Comparison of ENCODE assay signal across 33 cellular contexts in genomic region chr15:54159044-54159443, GRCh38.
"Had no signal": no experiment of that assay in that cellular context is flagged by ENCODE, and none has a peak within 500 bp of the region (broad histone marks: within the 10 kb centered on the region; RNA-seq: fewer than 3 reads in every experiment).

No MANE protein-coding gene starts in this region.

- ATAC-seq: activated naive CD4-positive, alpha-beta T cell treated with anti-CD3 and anti-CD28 coated beads, Interleukin-2, amount 50 U/mL, for 72 hours; activated naive CD8-positive, alpha-beta T cell treated with anti-CD3 and anti-CD28 coated beads, Interleukin-2, amount 50 U/mL, for 24 hours; activated T-cell treated with anti-CD3 and anti-CD28 coated beads, Interleukin-2, amount 50 U/mL, for 4 hours had no signal

- H3K9me3 ChIP-seq: SJCRH30, SK-N-SH had no signal

- H3K9me3 Mint-ChIP-seq: activated CD4-positive, alpha-beta T cell treated with anti-CD3 and anti-CD28 coated beads, Interleukin-2, amount 10 ng/mL, durations not matched to agents 24 days and 14 days; activated naive CD4-positive, alpha-beta T cell treated with anti-CD3 and anti-CD28 coated beads for 36 hours; activated naive CD8-positive, alpha-beta T cell treated with anti-CD3 and anti-CD28 coated beads, Interleukin-2, amount 50 U/mL, for 24 hours; activated T-cell treated with anti-CD3 and anti-CD28 coated beads, Interleukin-2, amount 50 U/mL, for 4 hours; activated T-helper 1 cell treated with anti-CD3 and anti-CD28 coated beads, Interleukin-12 subunit alpha, Interleukin-12 subunit beta, Interleukin-2, Interleukin-4 antibody, amounts not matched to agents 30 ng/mL and 10 ng/mL and 1 ng/mL, durations not matched to agents 14 hours and 24 hours and 36 hours; T-helper 1 cell treated with Interleukin-12 subunit alpha and Interleukin-12 subunit beta and Interleukin-4 antibody, amounts not matched to agents 30 μg/mL and 1 μg/mL, for 36 hours had no signal

- H3K36me3 ChIP-seq: brain microvascular endothelial cell, SJCRH30 had no signal

- H3K4me1 Mint-ChIP-seq: activated CD4-positive, alpha-beta T cell treated with anti-CD3 and anti-CD28 coated beads, Interleukin-2, amount 10 ng/mL, durations not matched to agents 24 days and 14 days; activated naive CD8-positive, alpha-beta T cell treated with anti-CD3 and anti-CD28 coated beads, Interleukin-2, amount 50 U/mL, for 24 hours; IgD-negative memory B cell had no signal

- DNase-seq: activated CD4-positive, alpha-beta T cell treated with anti-CD3 and anti-CD28 coated beads, Interleukin-2, amount 10 ng/mL, durations not matched to agents 24 days and 14 days; activated CD4-positive, alpha-beta T cell treated with anti-CD3 and anti-CD28 coated beads, Interleukin-2, amount 50 U/mL, for 48 hours; activated CD8-positive, alpha-beta memory T cell treated with anti-CD3 and anti-CD28 coated beads, Interleukin-2, amount 50 U/mL, for 4 hours; activated gamma-delta T cell treated with Interleukin-2 at 50 U/mL for 16 hours; activated naive CD4-positive, alpha-beta T cell treated with anti-CD3 and anti-CD28 coated beads for 36 hours; activated naive CD8-positive, alpha-beta T cell treated with anti-CD3 and anti-CD28 coated beads, Interleukin-2, amount 50 U/mL, for 24 hours; activated T-cell treated with anti-CD3 and anti-CD28 coated beads for 4 hours; activated T-cell treated with anti-CD3 and anti-CD28 coated beads, Interleukin-2, amount 50 U/mL, for 4 hours; anterior cingulate cortex; brain microvascular endothelial cell; central memory CD4-positive, alpha-beta T cell; Kasumi-1; KBM-7; MM.1S; MV-4-11; NCI-H1092; NCI-H1436 treated with DMSO at 0.1 percent for 48 hours; NCI-H1694 treated with DMSO at 0.1 percent for 48 hours; NCI-H2029; NCI-H2107; NCI-H2171; NCI-H510A; NCI-H526; NCI-H748 treated with DMSO at 0.1 percent for 48 hours; PC-9; SHP77; SJCRH30; SK-N-SH; T-helper 9 cell had no signal

- H2AFZ ChIP-seq: PC-9 had no signal

- H3K27ac Mint-ChIP-seq: activated CD4-positive, alpha-beta T cell treated with anti-CD3 and anti-CD28 coated beads, Interleukin-2, amount 10 ng/mL, durations not matched to agents 24 days and 14 days; activated naive CD4-positive, alpha-beta T cell treated with anti-CD3 and anti-CD28 coated beads for 36 hours; activated naive CD4-positive, alpha-beta T cell treated with anti-CD3 and anti-CD28 coated beads, Interleukin-2, amount 50 U/mL, for 72 hours; activated naive CD8-positive, alpha-beta T cell treated with anti-CD3 and anti-CD28 coated beads, Interleukin-2, amount 50 U/mL, for 24 hours; activated T-helper 1 cell treated with anti-CD3 and anti-CD28 coated beads, Interleukin-12 subunit alpha, Interleukin-12 subunit beta, Interleukin-2, Interleukin-4 antibody, amounts not matched to agents 30 ng/mL and 10 ng/mL and 1 ng/mL, durations not matched to agents 14 hours and 24 hours and 36 hours; IgD-negative memory B cell; T-helper 1 cell treated with Interleukin-12 subunit alpha and Interleukin-12 subunit beta and Interleukin-4 antibody, amounts not matched to agents 30 μg/mL and 1 μg/mL, for 36 hours had no signal

- H3K27me3 ChIP-seq: brain microvascular endothelial cell, SJCRH30 had no signal

- H3K9ac ChIP-seq: SK-N-SH had no signal

- H3K4me3 ChIP-seq: PC-9, SJCRH30 had no signal

- H3K4me1 ChIP-seq: SJCRH30 had no signal

- H3K27ac ChIP-seq: brain microvascular endothelial cell, PC-9, SJCRH30 had no signal

- H3K4me2 ChIP-seq: PC-9, SK-N-SH had no signal

- H3K4me3 Mint-ChIP-seq: activated CD4-positive, alpha-beta T cell treated with anti-CD3 and anti-CD28 coated beads, Interleukin-2, amount 10 ng/mL, durations not matched to agents 24 days and 14 days; activated naive CD4-positive, alpha-beta T cell treated with anti-CD3 and anti-CD28 coated beads for 36 hours; activated naive CD8-positive, alpha-beta T cell treated with anti-CD3 and anti-CD28 coated beads, Interleukin-2, amount 50 U/mL, for 24 hours; activated T-cell treated with anti-CD3 and anti-CD28 coated beads, Interleukin-2, amount 50 U/mL, for 4 hours; activated T-helper 1 cell treated with anti-CD3 and anti-CD28 coated beads, Interleukin-12 subunit alpha, Interleukin-12 subunit beta, Interleukin-2, Interleukin-4 antibody, amounts not matched to agents 30 ng/mL and 10 ng/mL and 1 ng/mL, durations not matched to agents 14 hours and 24 hours and 36 hours; IgD-negative memory B cell; T-helper 1 cell treated with Interleukin-12 subunit alpha and Interleukin-12 subunit beta and Interleukin-4 antibody, amounts not matched to agents 30 μg/mL and 1 μg/mL, for 36 hours had no signal

- H3K36me3 Mint-ChIP-seq: activated naive CD4-positive, alpha-beta T cell treated with anti-CD3 and anti-CD28 coated beads, Interleukin-2, amount 50 U/mL, for 72 hours had no signal

- H3K27me3 Mint-ChIP-seq: activated CD4-positive, alpha-beta T cell treated with anti-CD3 and anti-CD28 coated beads, Interleukin-2, amount 10 ng/mL, durations not matched to agents 24 days and 14 days; IgD-negative memory B cell had no signal
